In genomic region chr16:85717393-85718152, GRCh38 we compare ENCODE assay signal across 8 cellular contexts. TPM values are rescaled to one million over a fixed set of nuclear protein-coding genes. Genes with fewer than 3 reads are reported as not detected.
DNase-seq lines count a peak whose midpoint lies in the region; ATAC-seq and TF ChIP-seq lines count a peak whose summit lies in the region.

No MANE protein-coding gene starts in this region.

- ATAC-seq in HG03469 (IDR thresholded peaks at IDR 0.05; ENCODE audit: unreplicated experiment) = no peak

- intact Hi-C loops in uterus (cut with DNase I; ENCODE audit: low total_unique reads) = loop anchor here (10.0 kb wide), 1 partner anchor 443 kb away; no protein-coding TSS in a partner anchor

- H3K36me3 ChIP-seq in MG63 = no peaks in the 10 kb centered on the region
- no peaks in the 10 kb centered on the region for H3K36me3 ChIP-seq in uterus

- peaks cover 5% of the 10 kb centered on the region for H3K4me1 Mint-ChIP-seq in activated naive CD4-positive, alpha-beta T cell treated with anti-CD3 and anti-CD28 coated beads, Interleukin-2, amount 10 ng/mL, durations not matched to agents 7 days and 5 days
- H3K4me1 Mint-ChIP-seq in glutamatergic neuron (ENCODE audit: low read depth, unreplicated experiment) = peaks cover 12% of the 10 kb centered on the region
- H3K4me1 Mint-ChIP-seq in progenitor cell of endocrine pancreas (ENCODE audit: low read depth) = peaks cover 5% of the 10 kb centered on the region

- H3K9me3 ChIP-seq in MG63 (no peaks in the 10 kb centered on the region), uterus (no peaks in the 10 kb centered on the region)

- H3K27ac ChIP-seq in uterus = no peak overlapping the region

- no peak for TF ChIP-seq POLR2A in uterus (IDR thresholded peaks at IDR 0.05)

- no peak overlapping the region for H3K27ac Mint-ChIP-seq in activated naive CD4-positive, alpha-beta T cell treated with anti-CD3 and anti-CD28 coated beads, Interleukin-2, amount 10 ng/mL, durations not matched to agents 7 days and 5 days
- no peak overlapping the region for H3K27ac Mint-ChIP-seq in glutamatergic neuron (ENCODE audit: unreplicated experiment)
- no peak overlapping the region for H3K27ac Mint-ChIP-seq in progenitor cell of endocrine pancreas

- no peaks in the 10 kb centered on the region for H3K4me1 ChIP-seq in uterus

- H3K27me3 Mint-ChIP-seq in activated naive CD4-positive, alpha-beta T cell treated with anti-CD3 and anti-CD28 coated beads, Interleukin-2, amount 10 ng/mL, durations not matched to agents 7 days and 5 days = peaks cover 42% of the 10 kb centered on the region
- H3K27me3 Mint-ChIP-seq in glutamatergic neuron (ENCODE audit: unreplicated experiment) = peaks cover 5% of the 10 kb centered on the region
- H3K27me3 Mint-ChIP-seq in progenitor cell of endocrine pancreas = peaks cover 17% of the 10 kb centered on the region

- H3K4me3 Mint-ChIP-seq in activated naive CD4-positive, alpha-beta T cell treated with anti-CD3 and anti-CD28 coated beads, Interleukin-2, amount 10 ng/mL, durations not matched to agents 7 days and 5 days = no peak overlapping the region
- no peak overlapping the region for H3K4me3 Mint-ChIP-seq in glutamatergic neuron (ENCODE audit: unreplicated experiment)
- H3K4me3 Mint-ChIP-seq in progenitor cell of endocrine pancreas (ENCODE audit: low read depth) = no peak overlapping the region

- TF ChIP-seq CTCF in glutamatergic neuron (IDR thresholded peaks at IDR 0.05; ENCODE audit: partially characterized antibody, unreplicated experiment) (peak; percentile 80), progenitor cell of endocrine pancreas (IDR thresholded peaks at IDR 0.05; ENCODE audit: unreplicated experiment) (peak; percentile 80), uterus (IDR thresholded peaks at IDR 0.05) (peak; percentile 58 to 75 (median 70))

- H3K9me3 Mint-ChIP-seq in activated naive CD4-positive, alpha-beta T cell treated with anti-CD3 and anti-CD28 coated beads, Interleukin-2, amount 10 ng/mL, durations not matched to agents 7 days and 5 days = no peaks in the 10 kb centered on the region
- H3K9me3 Mint-ChIP-seq in glutamatergic neuron (ENCODE audit: unreplicated experiment) = peaks cover 5% of the 10 kb centered on the region
- no peaks in the 10 kb centered on the region for H3K9me3 Mint-ChIP-seq in progenitor cell of endocrine pancreas (ENCODE audit: low read depth)

- CTCF ChIA-PET in activated naive CD4-positive, alpha-beta T cell treated with anti-CD3 and anti-CD28 coated beads, Interleukin-2, amount 10 ng/mL, durations not matched to agents 7 days and 5 days (lab: Charles Lee) = interaction anchor here (0.7 to 5.4 kb wide), 13 partner anchors 8 to 346 kb away, joined by 3 to 44 read pairs (median 5); no protein-coding TSS in a partner anchor

- H3K36me3 Mint-ChIP-seq in activated naive CD4-positive, alpha-beta T cell treated with anti-CD3 and anti-CD28 coated beads, Interleukin-2, amount 10 ng/mL, durations not matched to agents 7 days and 5 days = no peaks in the 10 kb centered on the region
- no peaks in the 10 kb centered on the region for H3K36me3 Mint-ChIP-seq in glutamatergic neuron (ENCODE audit: unreplicated experiment)
- no peaks in the 10 kb centered on the region for H3K36me3 Mint-ChIP-seq in progenitor cell of endocrine pancreas (ENCODE audit: insufficient read depth)

- H3K27me3 ChIP-seq in MG63 (no peaks in the 10 kb centered on the region), uterus (no peaks in the 10 kb centered on the region)

- DNase-seq in DMS153 (lab: John Stamatoyannopoulos, UW) = peak; percentile 26
- peak; percentile 47 for DNase-seq in MG63
- DNase-seq in SK-N-DZ (ENCODE audit: low spot score) = peak; percentile 81
- DNase-seq in activated naive CD4-positive, alpha-beta T cell treated with anti-CD3 and anti-CD28 coated beads, Interleukin-2, amount 10 ng/mL, durations not matched to agents 7 days and 5 days = peak; percentile 72
- DNase-seq in glutamatergic neuron = peak; percentile 77
- peak; percentile 54 for DNase-seq in progenitor cell of endocrine pancreas (ENCODE audit: low spot score, unreplicated experiment)
- peak; percentile 51 to 66 for DNase-seq in uterus

- no peak overlapping the region for H3K4me3 ChIP-seq in MG63
- H3K4me3 ChIP-seq in uterus = no peak overlapping the region

RNA-seq across cellular contexts. Expression of gene GINS2, which starts 28.8 kb away (rescaled TPM):
- total RNA-seq in MG63 (2014; rRNA removed; shearing (Covaris generic); ENCODE audit: low replicate concordance) = 12.8 and 19.2 TPM in 2 replicates
- 102 and 106 TPM in 2 replicates for polyA plus RNA-seq in SK-N-DZ (2014; cell fraction: cytosol; rRNA removed)
- polyA plus RNA-seq in SK-N-DZ (2014; cell fraction: nucleus; rRNA removed) = 64.7 and 66.3 TPM in 2 replicates
- total RNA-seq in glutamatergic neuron (ENCODE audit: unreplicated experiment) = 7.1 TPM
- total RNA-seq in progenitor cell of endocrine pancreas = 20.9 and 22.3 TPM in 2 replicates
- total RNA-seq in uterus = 10 to 100 TPM in 1 of 4 donors, 1 to 10 TPM in 1, not detected in 2; 2.0 to 10.4 TPM

RNA-seq across cellular contexts. Expression of gene C16orf74, which starts 33.3 kb away (rescaled TPM):
- 4.6 and 8.7 TPM in 2 replicates for total RNA-seq in MG63 (2014; rRNA removed; shearing (Covaris generic); ENCODE audit: low replicate concordance)
- polyA plus RNA-seq in SK-N-DZ (2014; cell fraction: cytosol; rRNA removed) = 0.24 TPM in 1 of 2 replicates, not detected in the other
- polyA plus RNA-seq in SK-N-DZ (2014; cell fraction: nucleus; rRNA removed) = 1.8 TPM in 1 of 2 replicates, not detected in the other
- total RNA-seq in glutamatergic neuron (ENCODE audit: unreplicated experiment) (2.6 TPM), progenitor cell of endocrine pancreas (0.42 and 0.65 TPM in 2 replicates), uterus (1 to 10 TPM in 2 of 4 donors, not detected in 2; 2.5 to 6.4 TPM)

Comparison
In these comparisons a context has a peak if more than half of its experiments do, and no peak if none do; other contexts are left out.
1. DNase-seq: peak in every context shown above with its lines; median percentile 81 in SK-N-DZ; 77 in glutamatergic neuron; 72 in activated naive CD4-positive, alpha-beta T cell treated with anti-CD3 and anti-CD28 coated beads, Interleukin-2, amount 10 ng/mL, durations not matched to agents 7 days and 5 days; 58 in uterus; 54 in progenitor cell of endocrine pancreas; 47 in MG63; 26 in DMS153.